In the genomic region with DNA sequence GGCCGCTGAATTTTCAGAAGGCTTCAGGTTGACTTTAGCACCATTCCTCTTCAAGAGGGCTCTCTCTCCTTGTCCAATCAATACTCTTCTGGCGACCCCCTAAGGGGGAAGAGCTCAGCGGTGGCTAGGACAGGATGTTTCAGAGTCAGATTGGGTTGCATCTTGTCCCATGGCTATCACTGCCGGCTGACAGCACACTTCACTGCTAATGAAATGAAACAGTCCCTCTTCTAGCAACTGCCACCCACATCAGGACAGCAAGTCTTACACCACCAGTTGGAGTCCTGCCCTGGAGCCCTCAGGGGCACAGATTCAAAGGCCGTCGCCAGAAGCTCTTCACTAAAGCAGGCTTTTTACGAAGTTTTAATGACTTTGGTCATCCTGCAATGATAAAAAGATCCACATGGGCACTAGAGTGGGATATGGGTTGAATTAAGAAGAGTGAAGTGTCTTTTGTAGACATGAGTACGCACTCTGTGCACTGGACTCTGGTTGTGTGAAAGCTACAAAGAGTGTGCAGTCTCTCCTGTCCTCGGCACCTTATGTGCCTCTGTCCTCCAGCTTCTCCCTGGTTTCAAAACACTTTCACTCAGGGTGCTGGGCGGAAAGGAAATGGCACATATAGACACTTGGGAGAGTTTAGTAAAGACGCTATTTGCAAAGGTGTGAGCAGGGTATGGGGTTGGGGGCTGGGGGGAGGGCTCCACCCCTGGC, we compare ENCODE assay signal across 12 cellular contexts.
DNase-seq lines count a peak whose midpoint lies in the region; FAIRE-seq and TF ChIP-seq lines count a peak whose summit lies in the region.
"Had no signal": no experiment of that assay in that cellular context is flagged by ENCODE, and none has a peak within 500 bp of the region (broad histone marks: within the 10 kb centered on the region; RNA-seq: fewer than 3 reads in every experiment).

No MANE protein-coding gene starts in this region.

- peaks cover 20% of the 10 kb centered on the region for H3K4me1 Mint-ChIP-seq in astrocyte (ENCODE audit: low read depth, unreplicated experiment)

- H3K4me3 ChIP-seq in astrocyte (ENCODE audit: insufficient read depth, low read depth, low read length), result no peak overlapping the region
- no peak overlapping the region for H3K4me3 ChIP-seq in stomach
- H3K4me3 ChIP-seq: adrenal gland had no signal

- H4K20me1 ChIP-seq in astrocyte (ENCODE audit: insufficient read depth, low read length), result no peaks in the 10 kb centered on the region

- DNase-seq in GM03348 (ENCODE audit: low spot score) (peak; percentile 18), astrocyte (ENCODE audit: low read depth) (no peak), hippocampal formation (lab: John Stamatoyannopoulos, UW) (peak; percentile 64 to 66), putamen (ENCODE audit: low spot score) (peak; percentile 90), stomach (no peak), SIG-M5 treated with dmso at 0.1 percent for 504 hours (lab: John Stamatoyannopoulos, UW; ENCODE audit: unreplicated experiment) (no peak), NCI-H774 (lab: John Stamatoyannopoulos, UW) (no peak), NCI-H82 (lab: John Stamatoyannopoulos, UW) (no peak)
- DNase-seq: adrenal gland; NCI-H524; stimulated activated CD4-positive, alpha-beta T cell treated with anti-CD3 and anti-CD28 coated beads, Interleukin-2, amount 100 ng/mL, for 48 hours; stimulated activated naive B cell treated with anti-CD40 and anti-IgM and Interleukin-4, amounts not matched to agents 10 μg/mL and 1 μg/mL and 100 μg/mL, for 72 hours had no signal

- H3K4me1 ChIP-seq in astrocyte (ENCODE audit: insufficient read depth, low read length), result peaks cover 18% of the 10 kb centered on the region
- H3K4me1 ChIP-seq in stomach, result peaks cover 0 to 33% (median 20%) of the 10 kb centered on the region in 4 donors
- H3K4me1 ChIP-seq: adrenal gland had no signal

- H3K27me3 ChIP-seq in astrocyte (ENCODE audit: insufficient read depth, low read length) (no peaks in the 10 kb centered on the region), stomach (peaks cover 0 to 3% (median 0%) of the 10 kb centered on the region in 3 donors)
- H3K27me3 ChIP-seq: adrenal gland had no signal

- intact Hi-C loops in stomach (cut with DNase I; ENCODE audit: low total_unique reads), result no loop called here

- 77 to 91% (median 84%) methylated on average over 11 of the region's 11 CpGs for WGBS in stomach, 5 donors

- peaks cover 3% of the 10 kb centered on the region for H3K36me3 Mint-ChIP-seq in astrocyte (ENCODE audit: low read depth, unreplicated experiment)

- no peak overlapping the region for H3K9ac ChIP-seq in astrocyte (ENCODE audit: low read length)

- no peak overlapping the region for H3K27ac Mint-ChIP-seq in astrocyte (ENCODE audit: unreplicated experiment)

- H3K9me3 Mint-ChIP-seq in astrocyte (ENCODE audit: unreplicated experiment), result peaks cover 20% of the 10 kb centered on the region

- no peak overlapping the region for H3K4me3 Mint-ChIP-seq in astrocyte (ENCODE audit: unreplicated experiment)
- H3K4me3 Mint-ChIP-seq: stimulated activated naive B cell treated with anti-CD40 and anti-IgM and Interleukin-4, amounts not matched to agents 10 μg/mL and 1 μg/mL and 100 μg/mL, for 72 hours had no signal

- H3K9me3 ChIP-seq in astrocyte (ENCODE audit: insufficient read depth, low read depth, low read length) (peaks cover 15% of the 10 kb centered on the region), stomach (peaks cover 0 to 7% (median 0%) of the 10 kb centered on the region in 4 donors)
- H3K9me3 ChIP-seq: adrenal gland had no signal

- TF ChIP-seq CTCF in astrocyte (IDR thresholded peaks at IDR 0.05; ENCODE audit: insufficient read depth, low read depth, low read length) (no peak), stomach (IDR thresholded peaks at IDR 0.05) (no peak)

- no peak overlapping the region for H3K27ac ChIP-seq in astrocyte (ENCODE audit: low read depth, low read length)
- no peak overlapping the region for H3K27ac ChIP-seq in stomach
- H3K27ac ChIP-seq: adrenal gland had no signal

- no peaks in the 10 kb centered on the region for H3K79me2 ChIP-seq in astrocyte (ENCODE audit: insufficient read depth, low read length)

- no peaks in the 10 kb centered on the region for H3K27me3 Mint-ChIP-seq in astrocyte (ENCODE audit: low read depth, unreplicated experiment)

- TF ChIP-seq EP300 in stomach (IDR thresholded peaks at IDR 0.05), result no peak

- peak overlapping the region; percentile 13 for H3K4me2 ChIP-seq in astrocyte (ENCODE audit: low read length)

- no peak for TF ChIP-seq POLR2A in stomach (IDR thresholded peaks at IDR 0.05)

- no peak overlapping the region for H2AFZ ChIP-seq in astrocyte (ENCODE audit: low read depth, low read length)

- H3K36me3 ChIP-seq in astrocyte (ENCODE audit: insufficient read depth, low read length) (no peaks in the 10 kb centered on the region), stomach (no peaks in the 10 kb centered on the region)
- H3K36me3 ChIP-seq: adrenal gland had no signal

- no peak for FAIRE-seq in astrocyte (lab: Jason Lieb, UNC)

Comparison
In these comparisons a context has a peak if more than half of its experiments do, and no peak if none do; other contexts are left out.
1. DNase-seq: peak in GM03348 (single experiment), hippocampal formation (2 of 2) and putamen (single experiment); none in astrocyte (single experiment), stomach (single experiment), SIG-M5 treated with dmso at 0.1 percent for 504 hours (single experiment), NCI-H774 (single experiment) and NCI-H82 (single experiment).